ENCODE assay signal across 1 cellular context in the genomic region with DNA sequence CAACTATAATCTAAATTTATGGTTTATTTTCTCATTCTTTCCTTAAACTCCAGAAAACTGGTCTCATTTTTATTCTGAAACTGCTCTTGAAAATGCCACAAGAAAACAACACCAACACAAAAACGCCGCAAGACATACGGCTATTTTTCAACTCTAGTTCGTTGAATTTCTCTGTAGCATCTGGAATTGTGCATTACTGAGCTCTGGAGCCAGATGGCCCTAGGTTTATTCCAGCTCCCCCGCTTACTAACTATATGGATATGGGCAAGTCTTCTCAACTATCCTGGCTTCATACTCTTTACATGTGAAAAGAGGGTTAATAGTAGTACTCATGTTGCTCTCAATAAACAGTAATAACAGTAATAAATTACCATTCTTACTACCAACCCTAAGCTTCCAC.
TF ChIP-seq lines count a peak whose summit lies in the region.

No MANE protein-coding gene starts in this region.

TF ChIP-seq in GM23338, 12 proteins besides CTCF, POLR2A, EP300 and RAD21 (continued from another document):
- TF ChIP-seq ZNF462 (CRISPR knock-in tag; IDR thresholded peaks at IDR 0.05) (no peak), STAT1 (IDR thresholded peaks at IDR 0.05; ENCODE audit: unreplicated experiment) (no peak), POLR2AphosphoS5 (IDR thresholded peaks at IDR 0.05; ENCODE audit: low read depth) (no peak), NANOG (IDR thresholded peaks at IDR 0.05; ENCODE audit: borderline replicate concordance) (no peak), EZH2phosphoT487 (IDR thresholded peaks at IDR 0.05; ENCODE audit: unreplicated experiment) (no peak), CREB1 (CRISPR knock-in tag; IDR thresholded peaks at IDR 0.05; ENCODE audit: low read depth) (no peak), EZH2 (IDR thresholded peaks at IDR 0.05; ENCODE audit: low read depth, unreplicated experiment) (no peak)
- TF ChIP-seq, protein P1, sequence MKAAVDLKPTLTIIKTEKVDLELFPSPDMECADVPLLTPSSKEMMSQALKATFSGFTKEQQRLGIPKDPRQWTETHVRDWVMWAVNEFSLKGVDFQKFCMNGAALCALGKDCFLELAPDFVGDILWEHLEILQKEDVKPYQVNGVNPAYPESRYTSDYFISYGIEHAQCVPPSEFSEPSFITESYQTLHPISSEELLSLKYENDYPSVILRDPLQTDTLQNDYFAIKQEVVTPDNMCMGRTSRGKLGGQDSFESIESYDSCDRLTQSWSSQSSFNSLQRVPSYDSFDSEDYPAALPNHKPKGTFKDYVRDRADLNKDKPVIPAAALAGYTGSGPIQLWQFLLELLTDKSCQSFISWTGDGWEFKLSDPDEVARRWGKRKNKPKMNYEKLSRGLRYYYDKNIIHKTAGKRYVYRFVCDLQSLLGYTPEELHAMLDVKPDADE (IDR thresholded peaks at IDR 0.05): no peak
